In genomic region chr9:10613413-10613812, GRCh38 we compare ENCODE assay signal across 8 cellular contexts. TPM values are rescaled to one million over a fixed set of nuclear protein-coding genes. Genes with fewer than 3 reads are reported as not detected.
A peak's percentile ranks its signal among the peaks of the same experiment; 100 is the strongest.
DNase-seq lines count a peak whose midpoint lies in the region; ATAC-seq and TF ChIP-seq lines count a peak whose summit lies in the region.

No MANE protein-coding gene starts in this region.

- peaks cover 65% of the 10 kb centered on the region for H3K27me3 ChIP-seq in HUES64 (ENCODE audit: insufficient read depth, low read length)
- peaks cover 14 to 45% of the 10 kb centered on the region in 2 experiments for H3K27me3 ChIP-seq in mesenchymal stem cell (ENCODE audit: control insufficient read depth in 1 of 2, insufficient read depth in 1 of 2, low read length in 2 of 2)

- H4K8ac ChIP-seq in mesenchymal stem cell (ENCODE audit: low read length): no peak overlapping the region

- H3K9me3 ChIP-seq in HUES64 (ENCODE audit: insufficient read depth, low read depth, low read length) (no peaks in the 10 kb centered on the region), mesenchymal stem cell (ENCODE audit: control insufficient read depth, low read length) (no peaks in the 10 kb centered on the region)

- ATAC-seq in omental fat pad (ENCODE audit: low FRiP score) (no peak), GM21526 (IDR thresholded peaks at IDR 0.05; ENCODE audit: low FRiP score, unreplicated experiment) (no peak)

- TF ChIP-seq CTCF in choroid plexus epithelial cell (conservative IDR thresholded peaks at IDR 0.05; ENCODE audit: low read depth, low read length) (no peak), omental fat pad (IDR thresholded peaks at IDR 0.05) (no peak)

- H3K4me1 ChIP-seq in HUES64 (ENCODE audit: insufficient read depth, low read length) (peaks cover 9% of the 10 kb centered on the region), mesenchymal stem cell (ENCODE audit: control insufficient read depth, insufficient read depth, low read depth, low read length) (peaks cover 9% of the 10 kb centered on the region)

- H2BK15ac ChIP-seq in mesenchymal stem cell (ENCODE audit: low read depth, poor library complexity, severe bottlenecking): no peak overlapping the region

- no peak overlapping the region for H3K4ac ChIP-seq in mesenchymal stem cell (ENCODE audit: low read depth in 1 of 2, low read length in 2 of 2)

- peak overlapping the region; percentile 79 for H3K4me3 ChIP-seq in HUES64 (ENCODE audit: low read length)
- peak overlapping the region; percentile 53 for H3K4me3 ChIP-seq in choroid plexus epithelial cell (ENCODE audit: low read depth, low read length)
- H3K4me3 ChIP-seq in mesenchymal stem cell (ENCODE audit: insufficient read depth in 1 of 2, low read depth in 1 of 2, low read length in 2 of 2): peak overlapping the region; percentile 27 to 67

- no peak overlapping the region for H2AK5ac ChIP-seq in mesenchymal stem cell (ENCODE audit: low read length, severe bottlenecking)

- no peak overlapping the region for H2BK5ac ChIP-seq in mesenchymal stem cell (ENCODE audit: low read depth, low read length, poor library complexity, severe bottlenecking)

- H3K4me2 ChIP-seq in mesenchymal stem cell (ENCODE audit: low read length, poor library complexity, severe bottlenecking): peak overlapping the region; percentile 87

- no peak overlapping the region for H4K91ac ChIP-seq in mesenchymal stem cell (ENCODE audit: low read length)

- no peak overlapping the region for H3K27ac ChIP-seq in HUES64 (ENCODE audit: low read depth, low read length)
- no peak overlapping the region for H3K27ac ChIP-seq in mesenchymal stem cell (ENCODE audit: low read length, poor library complexity, severe bottlenecking)

- H3K36me3 ChIP-seq in HUES64 (ENCODE audit: insufficient read depth, low read length) (no peaks in the 10 kb centered on the region), mesenchymal stem cell (ENCODE audit: control insufficient read depth in 1 of 2, insufficient read depth in 2 of 2, low read depth in 1 of 2, low read length in 2 of 2) (no peaks in the 10 kb centered on the region)

- no peak overlapping the region for H2AFZ ChIP-seq in mesenchymal stem cell (ENCODE audit: low read depth, low read length)

- H3K14ac ChIP-seq in mesenchymal stem cell (ENCODE audit: low read length in 2 of 2): no peak overlapping the region

- no peak overlapping the region for H2BK120ac ChIP-seq in mesenchymal stem cell (ENCODE audit: low read depth, low read length)

- H3K9ac ChIP-seq in HUES64 (ENCODE audit: low read depth, low read length) (no peak overlapping the region), mesenchymal stem cell (ENCODE audit: low read length) (no peak overlapping the region)

- H3K79me1 ChIP-seq in mesenchymal stem cell (replicated peaks; ENCODE audit: low read length, poor library complexity, severe bottlenecking): no peaks in the 10 kb centered on the region

- DNase-seq in AG20443 (ENCODE audit: low spot score) (peak; percentile 6), choroid plexus epithelial cell (ENCODE audit: low read depth) (no peak), mesenchymal stem cell (no peak), omental fat pad (ENCODE audit: low spot score) (no peak), NCI-H1105 treated with DMSO at 0.1 percent for 48 hours (lab: John Stamatoyannopoulos, UW) (no peak), NCI-H187 (lab: John Stamatoyannopoulos, UW) (no peak)

- H2BK12ac ChIP-seq in mesenchymal stem cell (ENCODE audit: low read length in 2 of 2): no peak overlapping the region

- no peak overlapping the region for H3K23ac ChIP-seq in mesenchymal stem cell (ENCODE audit: low read length in 2 of 2)

- H3K18ac ChIP-seq in mesenchymal stem cell (ENCODE audit: low read depth in 1 of 2, low read length in 2 of 2): no peak overlapping the region

- WGBS in HUES64: 5% methylated on average over 11 of the region's 13 CpGs
- 6% methylated on average over 11 of the region's 13 CpGs for WGBS in mesenchymal stem cell

RNA-seq across cellular contexts. Expression of gene PTPRD, which starts 0.6 kb away (rescaled TPM):
- polyA plus RNA-seq in HUES64 (2013, experiment 1 of 2): 36.9 TPM
- 41.3 TPM for polyA plus RNA-seq in HUES64 (2013, experiment 2 of 2)
- 1.9 TPM for polyA plus RNA-seq in mesenchymal stem cell (2013, experiment 1 of 2)
- 1.6 TPM for polyA plus RNA-seq in mesenchymal stem cell (2013, experiment 2 of 2)
- 10 to 100 TPM in 2 of 4 donors, 1 to 10 TPM in 2; 3.5 to 34.2 (median 11.2) TPM for total RNA-seq in omental fat pad
